In genomic region chr3:37793889-37794591, GRCh38 we compare ENCODE assay signal across 3 cellular contexts.
A peak's percentile ranks its signal among the peaks of the same experiment; 100 is the strongest.
TF ChIP-seq lines count a peak whose summit lies in the region.

No MANE protein-coding gene starts in this region.

TF ChIP-seq in GM23338, 12 proteins besides CTCF, POLR2A, EP300 and RAD21:
- TF ChIP-seq ZNF462 (CRISPR knock-in tag; IDR thresholded peaks at IDR 0.05) = 0 out of 2 replicates have a peak, but pooled peaks have one; percentile 16
- no peak for TF ChIP-seq CREB1 (CRISPR knock-in tag; IDR thresholded peaks at IDR 0.05; ENCODE audit: low read depth)

TF ChIP-seq in IMR-90, 13 proteins besides CTCF, POLR2A, EP300 and RAD21:
- no peak for TF ChIP-seq BHLHE40 (IDR thresholded peaks at IDR 0.05; ENCODE audit: low read depth, low read length)
- TF ChIP-seq MXI1 (IDR thresholded peaks at IDR 0.05; ENCODE audit: borderline replicate concordance, low read depth, low read length) = no peak
- TF ChIP-seq MAFK (IDR thresholded peaks at IDR 0.05; ENCODE audit: low read depth, low read length) = no peak
- TF ChIP-seq NFE2L2 (IDR thresholded peaks at IDR 0.05; ENCODE audit: low read depth, low read length) = no peak
- TF ChIP-seq CEBPB (IDR thresholded peaks at IDR 0.05; ENCODE audit: low read depth, low read length) = no peak
- TF ChIP-seq SMC3 (IDR thresholded peaks at IDR 0.05; ENCODE audit: low read depth, low read length) = no peak

TF ChIP-seq in HepG2, 621 proteins besides CTCF, POLR2A, EP300 and RAD21:
- no peak for TF ChIP-seq ZNF790 (CRISPR knock-in tag; IDR thresholded peaks at IDR 0.05; ENCODE audit: borderline replicate concordance)
- no peak for TF ChIP-seq ZNF121 (CRISPR knock-in tag; IDR thresholded peaks at IDR 0.05)
- TF ChIP-seq KDM4B (CRISPR knock-in tag; IDR thresholded peaks at IDR 0.05) = no peak
- no peak for TF ChIP-seq TOE1 (CRISPR knock-in tag; IDR thresholded peaks at IDR 0.05)
- no peak for TF ChIP-seq ZNF235 (CRISPR knock-in tag; IDR thresholded peaks at IDR 0.05; ENCODE audit: borderline replicate concordance)
- no peak for TF ChIP-seq NBN (conservative IDR thresholded peaks at IDR 0.05)
- TF ChIP-seq NFAT5 (CRISPR knock-in tag; IDR thresholded peaks at IDR 0.05) = no peak
- no peak for TF ChIP-seq CCDC6 (CRISPR knock-in tag; IDR thresholded peaks at IDR 0.05)
- no peak for TF ChIP-seq ZNF747 (CRISPR knock-in tag; IDR thresholded peaks at IDR 0.05; ENCODE audit: borderline replicate concordance)
- no peak for TF ChIP-seq ZNF101 (CRISPR knock-in tag; IDR thresholded peaks at IDR 0.05; ENCODE audit: borderline replicate concordance, low read depth)
- TF ChIP-seq NCOR1 (IDR thresholded peaks at IDR 0.05; ENCODE audit: borderline replicate concordance, low read length) = no peak
- TF ChIP-seq ZNF275 (CRISPR knock-in tag; IDR thresholded peaks at IDR 0.05; ENCODE audit: borderline replicate concordance) = no peak
- no peak for TF ChIP-seq ZFP37 (CRISPR knock-in tag; IDR thresholded peaks at IDR 0.05; ENCODE audit: borderline replicate concordance)
- no peak for TF ChIP-seq MXD4 (CRISPR knock-in tag; IDR thresholded peaks at IDR 0.05)
- TF ChIP-seq PHB2 (IDR thresholded peaks at IDR 0.05; ENCODE audit: partially characterized antibody) = no peak
